ENCODE assay signal across 33 cellular contexts in genomic region chr20:46548688-46549087, GRCh38. TPM values are rescaled to one million over a fixed set of nuclear protein-coding genes. Genes with fewer than 3 reads are reported as not detected.
"Had no signal": no experiment of that assay in that cellular context is flagged by ENCODE, and none has a peak within 500 bp of the region (broad histone marks: within the 10 kb centered on the region; RNA-seq: fewer than 3 reads in every experiment).

No MANE protein-coding gene starts in this region.

- DNase-seq: natural killer cell; occipital lobe; ovary; posterior cingulate gyrus; psoas muscle; right cardiac atrium; stimulated activated CD4-positive, alpha-beta T cell treated with anti-CD3 and anti-CD28 coated beads, Interleukin-15, amount 100 ng/mL, for 24 hours; stimulated activated CD4-positive, alpha-beta T cell treated with anti-CD3 and anti-CD28 coated beads, Interleukin-2, amount 100 ng/mL, for 24 hours; stimulated activated CD4-positive, alpha-beta T cell treated with anti-CD3 and anti-CD28 coated beads, Interleukin-2, amount 100 ng/mL, for 48 hours; stimulated activated CD4-positive, alpha-beta T cell treated with anti-CD3 and anti-CD28 coated beads, Interleukin-4, amount 100 ng/mL, for 24 hours; stimulated activated naive B cell treated with anti-CD40 and anti-IgM and Interleukin-4, amounts not matched to agents 10 μg/mL and 1 μg/mL and 100 μg/mL, for 72 hours; stimulated activated naive CD4-positive, alpha-beta T cell treated with Interleukin-2 at 50 U/mL for 16 hours; stomach; thyroid gland; trophoblast cell; upper lobe of left lung had no signal

- FAIRE-seq: urothelium cell line had no signal

- H3K9me3 ChIP-seq: ovary, psoas muscle, stomach, thoracic aorta, thyroid gland, tibial nerve, upper lobe of left lung, vagina had no signal

- H3K27me3 ChIP-seq: neural progenitor cell, ovary, thyroid gland, tibial nerve, upper lobe of left lung, vagina had no signal

- H3K27ac ChIP-seq: neural progenitor cell, ovary, parathyroid adenoma, psoas muscle, skin epidermis, stomach, thoracic aorta, thyroid gland, tibial nerve, upper lobe of left lung, vagina had no signal

- H3K9ac ChIP-seq: neural progenitor cell, parathyroid adenoma had no signal

- H3K4me3 ChIP-seq: neural progenitor cell, ovary, psoas muscle, skin epidermis, smooth muscle cell, stomach, thoracic aorta, thyroid gland, tibial nerve, upper lobe of left lung, vagina had no signal

- ATAC-seq: natural killer cell; psoas muscle; right cardiac atrium; sciatic nerve; stimulated activated effector memory CD8-positive, alpha-beta T cell treated with anti-CD3 and anti-CD28 coated beads, Interleukin-12 subunit alpha, Interleukin-12 subunit beta, amount 100 ng/mL, for 72 hours; stimulated activated naive B cell treated with anti-CD40 and anti-IgM and Interleukin-4, amounts not matched to agents 10 μg/mL and 1 μg/mL and 100 μg/mL, for 72 hours had no signal

- H3K36me3 ChIP-seq: neural progenitor cell, ovary, stomach, thoracic aorta, thyroid gland, tibial nerve, upper lobe of left lung, vagina had no signal

- H3K79me2 ChIP-seq: parathyroid adenoma had no signal

- H3K4me2 ChIP-seq: neural progenitor cell, smooth muscle cell had no signal

- H2AFZ ChIP-seq: neural progenitor cell, parathyroid adenoma had no signal

- H3K4me1 ChIP-seq: parathyroid adenoma, psoas muscle, thyroid gland, vagina had no signal

RNA-seq across cellular contexts. Expression of gene OCSTAMP, which starts 1.8 kb away (rescaled TPM):
- total RNA-seq: natural killer cell, occipital lobe, osteoblast, ovary, progenitor cell of endocrine pancreas, psoas muscle, renal cortical epithelial cell, right cardiac atrium, sciatic nerve, smooth muscle cell, stomach, subcutaneous adipose tissue, temporal lobe, thoracic aorta, thyroid gland, tibial nerve, upper lobe of left lung, ureter, vagina had no signal
- polyA plus RNA-seq: neural cell, psoas muscle, right cardiac atrium, smooth muscle cell, stomach had no signal
